In genomic region chr13:29571876-29572570, GRCh38 we compare ENCODE assay signal across 15 cellular contexts.
"Had no signal": no experiment of that assay in that cellular context is flagged by ENCODE, and none has a peak within 500 bp of the region (broad histone marks: within the 10 kb centered on the region; RNA-seq: fewer than 3 reads in every experiment).

No MANE protein-coding gene starts in this region.

- H3K27me3 Mint-ChIP-seq: activated CD4-positive, alpha-beta T cell treated with anti-CD3 and anti-CD28 coated beads, Interleukin-2, amount 10 ng/mL, durations not matched to agents 24 days and 14 days; brain; central memory CD8-positive, alpha-beta T cell; dendritic cell treated with granulocyte-macrophage colony-stimulating factor and Interleukin-4, amounts not matched to agents 40 ng/mL and 50 ng/mL, for 4 days had no signal

- H3K36me3 ChIP-seq: esophagus muscularis mucosa, heart left ventricle, ovary had no signal

- H3K4me3 ChIP-seq: esophagus muscularis mucosa, heart left ventricle, ovary had no signal

- H3K27ac ChIP-seq: esophagus muscularis mucosa, heart left ventricle, ovary had no signal

- H3K27ac Mint-ChIP-seq: dendritic cell treated with granulocyte-macrophage colony-stimulating factor and Interleukin-4, amounts not matched to agents 40 ng/mL and 50 ng/mL, for 4 days; nephron had no signal

- DNase-seq: activated CD4-positive, alpha-beta T cell treated with anti-CD3 and anti-CD28 coated beads, Interleukin-2, amount 10 ng/mL, durations not matched to agents 24 days and 14 days; activated naive CD4-positive, alpha-beta T cell treated with anti-CD3 and anti-CD28 coated beads, Interleukin-2, amount 50 U/mL, for 16 hours; amygdala; foreskin fibroblast; heart left ventricle; mesenchymal stem cell; ovary; stimulated activated CD4-positive, alpha-beta T cell treated with anti-CD3 and anti-CD28 coated beads, Interleukin-12 subunit alpha, Interleukin-12 subunit beta, amount 100 ng/mL, for 4 hours; stimulated activated naive CD8-positive, alpha-beta T cell treated with anti-CD3 and anti-CD28 coated beads, Interleukin-15, Interleukin-2, amounts not matched to agents 100 U/mL and 50 U/mL, for 24 hours had no signal

- H3K9me3 ChIP-seq: esophagus muscularis mucosa, heart left ventricle, ovary had no signal

- H3K4me3 Mint-ChIP-seq: activated CD4-positive, alpha-beta T cell treated with anti-CD3 and anti-CD28 coated beads, Interleukin-2, amount 10 ng/mL, durations not matched to agents 24 days and 14 days; brain; central memory CD8-positive, alpha-beta T cell; dendritic cell treated with granulocyte-macrophage colony-stimulating factor and Interleukin-4, amounts not matched to agents 40 ng/mL and 50 ng/mL, for 4 days; nephron had no signal

- H3K9me3 Mint-ChIP-seq: activated CD4-positive, alpha-beta T cell treated with anti-CD3 and anti-CD28 coated beads, Interleukin-2, amount 10 ng/mL, durations not matched to agents 24 days and 14 days; activated T-helper 2 cell treated with anti-CD3 and anti-CD28 coated beads, Interferon-gamma antibody, Interleukin-2, Interleukin-4, amounts not matched to agents 10 μg/mL and 5 μg/mL and 100 μg/mL, durations not matched to agents 14 hours and 24 hours and 36 hours; central memory CD8-positive, alpha-beta T cell; dendritic cell treated with granulocyte-macrophage colony-stimulating factor and Interleukin-4, amounts not matched to agents 40 ng/mL and 50 ng/mL, for 4 days; nephron had no signal

- H3K27me3 ChIP-seq: esophagus muscularis mucosa, heart left ventricle, ovary had no signal
